In the genomic region with DNA sequence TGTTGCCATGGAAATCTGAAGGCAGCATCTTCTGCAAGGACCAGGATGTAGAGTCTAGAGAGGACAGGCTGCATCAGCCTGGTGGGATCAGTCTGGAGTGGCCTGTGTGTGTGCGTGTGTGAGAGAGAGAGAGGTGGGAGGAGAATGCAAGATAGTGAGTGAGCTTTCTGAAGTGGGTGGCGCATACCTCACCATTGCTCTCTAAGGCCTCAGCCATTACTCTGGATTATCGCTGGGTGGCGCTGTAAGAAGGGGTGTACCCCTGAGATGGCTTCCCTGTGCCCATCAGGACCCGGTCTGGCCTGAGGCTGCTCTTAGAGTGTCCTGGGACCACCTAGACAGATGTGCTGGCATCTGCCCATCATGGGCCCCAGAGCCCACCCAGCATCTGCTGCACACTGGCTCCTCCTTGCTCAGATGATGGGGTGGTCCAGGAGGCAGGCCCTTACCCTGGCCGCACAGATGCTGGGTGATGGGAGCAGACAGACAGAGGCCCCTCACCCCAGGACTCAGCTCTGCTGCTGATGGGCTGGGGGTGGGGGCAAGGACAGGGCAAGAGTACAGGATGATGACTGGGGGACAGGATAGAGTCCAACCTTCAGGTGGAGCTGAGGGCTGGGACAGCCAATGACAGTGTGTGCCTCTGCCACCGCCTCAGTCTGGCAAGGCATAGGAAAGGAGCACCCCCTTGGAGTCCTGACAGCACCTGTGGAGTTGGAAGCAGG, we compare ENCODE assay signal across 14 cellular contexts. TPM values are rescaled to one million over a fixed set of nuclear protein-coding genes. Genes with fewer than 3 reads are reported as not detected.
DNase-seq lines count a peak whose midpoint lies in the region; ATAC-seq and TF ChIP-seq lines count a peak whose summit lies in the region.
"Had no signal": no experiment of that assay in that cellular context is flagged by ENCODE, and none has a peak within 500 bp of the region (broad histone marks: within the 10 kb centered on the region; RNA-seq: fewer than 3 reads in every experiment).

No MANE protein-coding gene starts in this region.

- H3K9me3 Mint-ChIP-seq in effector memory CD8-positive, alpha-beta T cell: no peaks in the 10 kb centered on the region
- no peaks in the 10 kb centered on the region for H3K9me3 Mint-ChIP-seq in neural progenitor cell
- H3K9me3 Mint-ChIP-seq: stimulated activated naive B cell treated with anti-CD40 and anti-IgM and Interleukin-4, amounts not matched to agents 10 μg/mL and 1 μg/mL and 100 μg/mL, for 72 hours had no signal

- no peak for ATAC-seq in effector memory CD8-positive, alpha-beta T cell (replicated peaks)
- ATAC-seq in HG02642 (IDR thresholded peaks at IDR 0.05; ENCODE audit: poor library complexity, unreplicated experiment): no peak
- ATAC-seq: stimulated activated naive B cell treated with anti-CD40 and anti-IgM and Interleukin-4, amounts not matched to agents 10 μg/mL and 1 μg/mL and 100 μg/mL, for 72 hours had no signal

- H3K4me3 ChIP-seq in GM12864 (ENCODE audit: low read depth, low read length) (no peak overlapping the region), Loucy (ENCODE audit: low read length, poor library complexity, severe bottlenecking) (no peak overlapping the region), neural progenitor cell (no peak overlapping the region)
- H3K4me3 ChIP-seq: SJSA1 had no signal

- no peaks in the 10 kb centered on the region for H3K9me2 ChIP-seq in Loucy (replicated peaks; ENCODE audit: low read depth, low read length)

- H3K36me3 Mint-ChIP-seq in effector memory CD8-positive, alpha-beta T cell (ENCODE audit: insufficient read depth): no peaks in the 10 kb centered on the region
- H3K36me3 Mint-ChIP-seq in neural progenitor cell: no peaks in the 10 kb centered on the region
- H3K36me3 Mint-ChIP-seq: stimulated activated naive B cell treated with anti-CD40 and anti-IgM and Interleukin-4, amounts not matched to agents 10 μg/mL and 1 μg/mL and 100 μg/mL, for 72 hours had no signal

- H3K27me3 Mint-ChIP-seq in effector memory CD8-positive, alpha-beta T cell: peaks cover 23 to 38% of the 10 kb centered on the region in 2 donors
- H3K27me3 Mint-ChIP-seq in neural progenitor cell (ENCODE audit: insufficient read depth, low read depth): peaks cover 9% of the 10 kb centered on the region

- H3K4me2 ChIP-seq in Loucy (ENCODE audit: low read depth, low read length, poor library complexity, severe bottlenecking): no peak overlapping the region
- H3K4me2 ChIP-seq in neural progenitor cell: no peak overlapping the region

- no peaks in the 10 kb centered on the region for H3F3A ChIP-seq in Loucy (ENCODE audit: low read depth)
- peaks cover 3% of the 10 kb centered on the region for H3F3A ChIP-seq in neural progenitor cell (ENCODE audit: low read depth)

- H2AFZ ChIP-seq in Loucy (ENCODE audit: low read length) (no peak overlapping the region), neural progenitor cell (replicated peaks) (no peak overlapping the region)

- H3K9ac ChIP-seq in Loucy (ENCODE audit: low read depth, low read length, poor library complexity, severe bottlenecking): no peak overlapping the region
- H3K9ac ChIP-seq in neural progenitor cell: no peak overlapping the region

- H3K79me2 ChIP-seq in Loucy (ENCODE audit: insufficient read depth, low read length) (no peaks in the 10 kb centered on the region), neural progenitor cell (ENCODE audit: low read depth) (no peaks in the 10 kb centered on the region)

- H3K36me3 ChIP-seq in Loucy (ENCODE audit: insufficient read depth, low read length) (no peaks in the 10 kb centered on the region), neural progenitor cell (no peaks in the 10 kb centered on the region)
- H3K36me3 ChIP-seq: SJSA1 had no signal

- DNase-seq in GM12864 (ENCODE audit: low read depth) (no peak), neural progenitor cell (ENCODE audit: low spot score) (peak; percentile 62), hippocampal formation (lab: John Stamatoyannopoulos, UW) (no peak), SW 1271 (lab: John Stamatoyannopoulos, UW) (no peak), HPDE6-E6E7 (ENCODE audit: extremely low spot score) (no peak)
- no peak for DNase-seq in effector memory CD8-positive, alpha-beta T cell
- DNase-seq: activated CD4-positive, CD25-positive, alpha-beta regulatory T cell; activated gamma-delta T cell; kidney glomerular epithelial cell; NCI-H446 treated with DMSO at 0.1 percent for 48 hours; stimulated activated naive B cell treated with anti-CD40 and anti-IgM and Interleukin-4, amounts not matched to agents 10 μg/mL and 1 μg/mL and 100 μg/mL, for 72 hours had no signal

- H3K4me3 Mint-ChIP-seq in effector memory CD8-positive, alpha-beta T cell: no peak overlapping the region
- no peak overlapping the region for H3K4me3 Mint-ChIP-seq in neural progenitor cell
- H3K4me3 Mint-ChIP-seq: stimulated activated naive B cell treated with anti-CD40 and anti-IgM and Interleukin-4, amounts not matched to agents 10 μg/mL and 1 μg/mL and 100 μg/mL, for 72 hours had no signal

- H4K20me1 ChIP-seq in Loucy (ENCODE audit: insufficient read depth, low read length, poor library complexity, severe bottlenecking) (no peaks in the 10 kb centered on the region), neural progenitor cell (ENCODE audit: low read depth) (no peaks in the 10 kb centered on the region)

- peaks cover 0 to 3% of the 10 kb centered on the region in 2 donors for H3K4me1 Mint-ChIP-seq in effector memory CD8-positive, alpha-beta T cell (ENCODE audit: low read depth in 2 of 2)
- H3K4me1 Mint-ChIP-seq in neural progenitor cell: peaks cover 10% of the 10 kb centered on the region
- H3K4me1 Mint-ChIP-seq: stimulated activated naive B cell treated with anti-CD40 and anti-IgM and Interleukin-4, amounts not matched to agents 10 μg/mL and 1 μg/mL and 100 μg/mL, for 72 hours had no signal

- no peak overlapping the region for H3K27ac ChIP-seq in neural progenitor cell
- H3K27ac ChIP-seq: SJSA1 had no signal

- no peaks in the 10 kb centered on the region for H3K27me3 ChIP-seq in Loucy (ENCODE audit: insufficient read depth, low read length, poor library complexity, severe bottlenecking)
- H3K27me3 ChIP-seq in neural progenitor cell: peaks cover 15% of the 10 kb centered on the region
- H3K27me3 ChIP-seq: SJSA1 had no signal

- peak overlapping the region; percentile 69 to 88 for H3K27ac Mint-ChIP-seq in effector memory CD8-positive, alpha-beta T cell
- H3K27ac Mint-ChIP-seq in neural progenitor cell: peak overlapping the region; percentile 2
- H3K27ac Mint-ChIP-seq: stimulated activated naive B cell treated with anti-CD40 and anti-IgM and Interleukin-4, amounts not matched to agents 10 μg/mL and 1 μg/mL and 100 μg/mL, for 72 hours had no signal

- H3K9me3 ChIP-seq in Loucy (ENCODE audit: insufficient read depth, low read depth, low read length): no peaks in the 10 kb centered on the region
- no peaks in the 10 kb centered on the region for H3K9me3 ChIP-seq in neural progenitor cell (ENCODE audit: low read depth)
- H3K9me3 ChIP-seq: SJSA1 had no signal

- no peaks in the 10 kb centered on the region for H3K4me1 ChIP-seq in Loucy (ENCODE audit: insufficient read depth, low read length, poor library complexity, severe bottlenecking)
- H3K4me1 ChIP-seq in neural progenitor cell: no peaks in the 10 kb centered on the region
- H3K4me1 ChIP-seq: SJSA1 had no signal

- peak; percentile 45 for TF ChIP-seq CTCF in GM12864 (IDR thresholded peaks at IDR 0.05; ENCODE audit: low read depth, low read length, missing control alignments)
- peak; percentile 37 for TF ChIP-seq CTCF in Loucy (conservative IDR thresholded peaks at IDR 0.05; ENCODE audit: low read length)
- TF ChIP-seq CTCF in neural progenitor cell (IDR thresholded peaks at IDR 0.05): peak; percentile 59

RNA-seq across cellular contexts. Expression of gene TUB, which starts 25.7 kb away (rescaled TPM):
- total RNA-seq in neural progenitor cell (ENCODE audit: low replicate concordance): 28.7 and 41.3 TPM in 2 replicates
